ENCODE assay signal across 25 cellular contexts in the genomic region with DNA sequence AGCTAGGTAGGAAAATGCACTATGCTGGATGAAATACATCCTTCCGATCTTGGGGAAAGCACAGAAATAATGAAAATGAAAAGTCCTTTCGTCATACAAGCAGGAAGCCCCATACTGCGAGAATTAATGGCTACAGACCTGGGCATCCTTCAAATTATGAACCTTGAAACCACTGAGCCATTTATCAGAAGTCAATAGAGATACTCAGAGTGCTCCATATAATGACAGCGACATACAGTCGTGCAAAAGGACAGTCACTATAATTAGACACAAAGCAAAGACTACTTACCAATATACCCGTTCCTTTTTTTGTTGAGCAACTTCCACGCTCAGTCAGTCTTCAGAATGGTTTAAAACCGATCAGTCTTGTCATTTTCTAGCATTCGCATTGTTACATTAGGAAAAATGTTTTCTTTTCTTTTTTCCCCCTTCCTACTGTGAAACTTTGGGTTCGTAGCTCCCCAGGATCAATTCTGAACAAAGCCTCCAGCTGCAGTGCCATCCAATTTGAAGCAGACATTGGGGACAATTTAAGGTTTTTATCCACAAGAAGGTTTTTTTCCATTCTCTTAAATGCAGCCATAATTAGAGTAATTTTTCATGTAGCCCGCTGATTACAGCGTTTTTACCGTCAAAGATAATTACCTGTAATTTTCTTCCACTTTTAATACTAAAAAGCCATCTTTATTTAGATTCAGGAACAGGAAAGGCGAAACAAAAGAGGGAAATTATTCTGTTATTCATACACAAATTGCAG. TPM values are rescaled to one million over a fixed set of nuclear protein-coding genes. Genes with fewer than 3 reads are reported as not detected.
DNase-seq lines count a peak whose midpoint lies in the region; TF ChIP-seq lines count a peak whose summit lies in the region.
"Had no signal": no experiment of that assay in that cellular context is flagged by ENCODE, and none has a peak within 500 bp of the region (broad histone marks: within the 10 kb centered on the region; RNA-seq: fewer than 3 reads in every experiment).

No MANE protein-coding gene starts in this region.

- H3K27ac ChIP-seq in neural cell (ENCODE audit: low read length) (peak overlapping the region; percentile 100), right atrium auricular region (no peak overlapping the region)
- H3K27ac ChIP-seq: parathyroid adenoma, right lobe of liver, SK-N-MC, testis, vagina had no signal

- peaks cover 11% of the 10 kb centered on the region for H3K36me3 ChIP-seq in neural cell (ENCODE audit: insufficient read depth, low read length)
- no peaks in the 10 kb centered on the region for H3K36me3 ChIP-seq in right atrium auricular region
- H3K36me3 ChIP-seq: right lobe of liver, vagina had no signal

- no peaks in the 10 kb centered on the region for H3K9me2 ChIP-seq in neural cell (ENCODE audit: insufficient read depth, low read length)

- H3F3A ChIP-seq in neural cell (ENCODE audit: insufficient read depth, low read length, poor library complexity, severe bottlenecking) = peaks cover 15% of the 10 kb centered on the region

- H2AFZ ChIP-seq in neural cell (ENCODE audit: low read depth, low read length) = no peak overlapping the region
- H2AFZ ChIP-seq: parathyroid adenoma had no signal

- H3K9me3 ChIP-seq in neural cell (ENCODE audit: low read length) = no peaks in the 10 kb centered on the region
- H3K9me3 ChIP-seq in right atrium auricular region = no peaks in the 10 kb centered on the region
- H3K9me3 ChIP-seq: right lobe of liver, testis, vagina had no signal

- TF ChIP-seq RAD21 in neural cell (conservative IDR thresholded peaks at IDR 0.05) = no peak

- peak in 2 of 3 experiments; percentile 85 to 99 for DNase-seq in NCI-H1417 (lab: John Stamatoyannopoulos, UW)
- peak; percentile 99 for DNase-seq in NCI-H2081 treated with DMSO at 0.1 percent for 48 hours (lab: John Stamatoyannopoulos, UW)
- peak; percentile 90 for DNase-seq in NOMO-1 treated with dmso at 0.1 percent for 144 hours (lab: John Stamatoyannopoulos, UW; ENCODE audit: unreplicated experiment)
- no peak for DNase-seq in globus pallidus (ENCODE audit: low spot score)
- DNase-seq in right atrium auricular region (ENCODE audit: low spot score) = no peak
- DNase-seq in foreskin fibroblast = no peak
- DNase-seq: activated CD4-positive, alpha-beta T cell treated with anti-CD3 and anti-CD28 coated beads for 36 hours; activated naive CD4-positive, alpha-beta T cell treated with anti-CD3 and anti-CD28 coated beads, Interleukin-2, amount 10 ng/mL, durations not matched to agents 7 days and 5 days; activated T-cell treated with anti-CD3 and anti-CD28 coated beads, Interleukin-2, amount 50 U/mL, for 48 hours; cortex of kidney; NCI-H187; right lobe of liver; stimulated activated CD4-positive, alpha-beta T cell treated with anti-CD3 and anti-CD28 coated beads, Interleukin-12 subunit alpha, Interleukin-12 subunit beta, amount 100 ng/mL, for 4 hours; stimulated activated CD4-positive, alpha-beta T cell treated with anti-CD3 and anti-CD28 coated beads, Interleukin-4, amount 100 ng/mL, for 24 hours; stimulated activated naive CD4-positive, alpha-beta T cell treated with Interleukin-2 at 50 U/mL for 16 hours; T-helper 17 cell; testis had no signal

- H3K9ac ChIP-seq in neural cell (ENCODE audit: low read length) = peak overlapping the region; percentile 99
- H3K9ac ChIP-seq: parathyroid adenoma had no signal

- H3K4me2 ChIP-seq in neural cell (ENCODE audit: low read length) = peak overlapping the region; percentile 100

- peaks cover 8% of the 10 kb centered on the region for H4K20me1 ChIP-seq in neural cell (ENCODE audit: insufficient read depth)

- TF ChIP-seq EP300 in neural cell (conservative IDR thresholded peaks at IDR 0.05; ENCODE audit: poor library complexity, severe bottlenecking) = peak; percentile 77

- H3K79me2 ChIP-seq in neural cell (replicated peaks; ENCODE audit: insufficient read depth, low read length) = peaks cover 98% of the 10 kb centered on the region
- H3K79me2 ChIP-seq: parathyroid adenoma had no signal

- no peak for TF ChIP-seq CTCF in neural cell (IDR thresholded peaks at IDR 0.05; ENCODE audit: poor library complexity, severe bottlenecking)
- no peak for TF ChIP-seq CTCF in right atrium auricular region (IDR thresholded peaks at IDR 0.05)
- TF ChIP-seq CTCF in foreskin fibroblast (IDR thresholded peaks at IDR 0.05; ENCODE audit: low read depth, low read length) = no peak

- H3K4me3 ChIP-seq in neural cell (ENCODE audit: low read length) = peak overlapping the region; percentile 87
- H3K4me3 ChIP-seq in right atrium auricular region = no peak overlapping the region
- no peak overlapping the region for H3K4me3 ChIP-seq in foreskin fibroblast (ENCODE audit: low read depth in 1 of 2, low read length in 2 of 2)
- H3K4me3 ChIP-seq: right lobe of liver, SK-N-MC, testis, vagina had no signal

- H3K27me3 ChIP-seq in neural cell (ENCODE audit: insufficient read depth, low read depth, low read length) (peaks cover 14% of the 10 kb centered on the region), right atrium auricular region (peaks cover 59 to 66% of the 10 kb centered on the region in 2 donors)
- H3K27me3 ChIP-seq: testis had no signal

- peaks cover 0 to 13% of the 10 kb centered on the region in 2 donors for H3K4me1 ChIP-seq in right atrium auricular region
- H3K4me1 ChIP-seq: parathyroid adenoma had no signal

TF ChIP-seq in neural cell, 6 proteins besides CTCF, POLR2A, EP300 and RAD21:
- TF ChIP-seq, protein P1, sequence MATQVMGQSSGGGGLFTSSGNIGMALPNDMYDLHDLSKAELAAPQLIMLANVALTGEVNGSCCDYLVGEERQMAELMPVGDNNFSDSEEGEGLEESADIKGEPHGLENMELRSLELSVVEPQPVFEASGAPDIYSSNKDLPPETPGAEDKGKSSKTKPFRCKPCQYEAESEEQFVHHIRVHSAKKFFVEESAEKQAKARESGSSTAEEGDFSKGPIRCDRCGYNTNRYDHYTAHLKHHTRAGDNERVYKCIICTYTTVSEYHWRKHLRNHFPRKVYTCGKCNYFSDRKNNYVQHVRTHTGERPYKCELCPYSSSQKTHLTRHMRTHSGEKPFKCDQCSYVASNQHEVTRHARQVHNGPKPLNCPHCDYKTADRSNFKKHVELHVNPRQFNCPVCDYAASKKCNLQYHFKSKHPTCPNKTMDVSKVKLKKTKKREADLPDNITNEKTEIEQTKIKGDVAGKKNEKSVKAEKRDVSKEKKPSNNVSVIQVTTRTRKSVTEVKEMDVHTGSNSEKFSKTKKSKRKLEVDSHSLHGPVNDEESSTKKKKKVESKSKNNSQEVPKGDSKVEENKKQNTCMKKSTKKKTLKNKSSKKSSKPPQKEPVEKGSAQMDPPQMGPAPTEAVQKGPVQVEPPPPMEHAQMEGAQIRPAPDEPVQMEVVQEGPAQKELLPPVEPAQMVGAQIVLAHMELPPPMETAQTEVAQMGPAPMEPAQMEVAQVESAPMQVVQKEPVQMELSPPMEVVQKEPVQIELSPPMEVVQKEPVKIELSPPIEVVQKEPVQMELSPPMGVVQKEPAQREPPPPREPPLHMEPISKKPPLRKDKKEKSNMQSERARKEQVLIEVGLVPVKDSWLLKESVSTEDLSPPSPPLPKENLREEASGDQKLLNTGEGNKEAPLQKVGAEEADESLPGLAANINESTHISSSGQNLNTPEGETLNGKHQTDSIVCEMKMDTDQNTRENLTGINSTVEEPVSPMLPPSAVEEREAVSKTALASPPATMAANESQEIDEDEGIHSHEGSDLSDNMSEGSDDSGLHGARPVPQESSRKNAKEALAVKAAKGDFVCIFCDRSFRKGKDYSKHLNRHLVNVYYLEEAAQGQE (IDR thresholded peaks at IDR 0.05; ENCODE audit: borderline replicate concordance) = peak; percentile 72
- TF ChIP-seq TAF1 (IDR thresholded peaks at IDR 0.05; ENCODE audit: low read depth) = peak; percentile 30
- no peak for TF ChIP-seq EZH2 (IDR thresholded peaks at IDR 0.05; ENCODE audit: borderline replicate concordance, insufficient read depth, low read length, poor library complexity, severe bottlenecking)
- TF ChIP-seq POLR2AphosphoS5 (IDR thresholded peaks at IDR 0.05) = peak; percentile 88

RNA-seq across cellular contexts. Expression of a gene that starts 6.4 kb away (rescaled TPM):
- polyA plus RNA-seq in neural cell = 53.6 and 58.8 TPM in 2 replicates
- 94.0 and 104 TPM in 2 replicates for polyA minus RNA-seq in neural cell
- not detected for total RNA-seq in right atrium auricular region
- total RNA-seq: activated CD4-positive, alpha-beta T cell treated with anti-CD3 and anti-CD28 coated beads for 36 hours; activated CD8-positive, alpha-beta memory T cell treated with anti-CD3 and anti-CD28 coated beads for 36 hours; lung microvascular endothelial cell; right lobe of liver; T-helper 17 cell; vagina had no signal
- polyA plus RNA-seq: fibroblast of lung had no signal

RNA-seq across cellular contexts. Expression of a gene that starts 12.9 kb away (rescaled TPM):
- 40.5 and 44.6 TPM in 2 replicates for polyA plus RNA-seq in neural cell
- polyA minus RNA-seq in neural cell = 61.4 and 76.9 TPM in 2 replicates
- total RNA-seq in right atrium auricular region = not detected
- total RNA-seq: activated CD4-positive, alpha-beta T cell treated with anti-CD3 and anti-CD28 coated beads for 36 hours; activated CD8-positive, alpha-beta memory T cell treated with anti-CD3 and anti-CD28 coated beads for 36 hours; lung microvascular endothelial cell; NCI-H460; right lobe of liver; T-helper 17 cell had no signal

Comparison
In these comparisons a context has a peak if more than half of its experiments do, and no peak if none do; other contexts are left out.
1. DNase-seq: peak in NCI-H1417 (2 of 3), NCI-H2081 treated with DMSO at 0.1 percent for 48 hours (single experiment) and NOMO-1 treated with dmso at 0.1 percent for 144 hours (single experiment); none in globus pallidus (single experiment), right atrium auricular region (single experiment) and foreskin fibroblast (0 of 2).